In the genomic region with DNA sequence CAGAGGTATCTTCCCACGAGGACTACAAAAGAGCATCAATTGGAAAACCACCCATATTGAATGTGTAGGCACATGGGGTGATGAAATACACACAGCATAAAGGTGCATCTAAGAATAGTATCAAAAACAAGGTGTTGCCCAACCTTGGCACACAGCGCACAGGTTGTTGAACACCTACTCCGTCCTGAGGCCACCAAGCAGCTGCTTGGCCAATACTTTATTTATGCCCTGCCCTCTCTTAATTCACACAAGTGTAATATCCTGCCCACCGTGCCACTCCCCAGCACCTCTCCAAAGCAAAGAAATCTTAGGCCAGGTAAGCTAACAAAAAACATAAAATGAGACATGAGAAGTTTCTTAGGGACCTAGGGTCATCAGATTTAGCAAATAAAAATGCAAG, we compare ENCODE assay signal across 28 cellular contexts.
"Had no signal": no experiment of that assay in that cellular context is flagged by ENCODE, and none has a peak within 500 bp of the region (broad histone marks: within the 10 kb centered on the region; RNA-seq: fewer than 3 reads in every experiment).

No MANE protein-coding gene starts in this region.

- DNase-seq: activated CD4-positive, alpha-beta T cell treated with anti-CD3 and anti-CD28 coated beads for 4 hours; activated CD4-positive, alpha-beta T cell treated with anti-CD3 and anti-CD28 coated beads, Interleukin-2, amount 50 U/mL, for 4 hours; activated effector memory CD4-positive, alpha-beta T cell treated with Interleukin-2 at 50 U/mL for 16 hours; activated naive CD4-positive, alpha-beta T cell treated with anti-CD3 and anti-CD28 coated beads for 36 hours; activated naive CD8-positive, alpha-beta T cell treated with anti-CD3 and anti-CD28 coated beads for 36 hours; activated T-cell treated with anti-CD3 and anti-CD28 coated beads for 4 hours; adrenal gland; aorta; caudate nucleus; cortex of kidney; effector memory CD8-positive, alpha-beta T cell; esophagus squamous epithelium; foreskin melanocyte; left ventricle myocardium superior; mesenchymal stem cell; natural killer cell; posterior cingulate gyrus; right cardiac atrium; stimulated activated CD4-positive, alpha-beta T cell treated with anti-CD3 and anti-CD28 coated beads, Interleukin-2, amount 100 ng/mL, for 48 hours; stimulated activated naive CD8-positive, alpha-beta T cell treated with anti-CD3 and anti-CD28 coated beads, Interleukin-15, Interleukin-2, amounts not matched to agents 100 U/mL and 50 U/mL, for 24 hours; SW 1271; T-helper 9 cell had no signal

- H3K9me3 ChIP-seq: adrenal gland, esophagus squamous epithelium, thoracic aorta, upper lobe of left lung had no signal

- FAIRE-seq: TTC549 had no signal

- H3K27ac Mint-ChIP-seq: activated naive CD4-positive, alpha-beta T cell treated with anti-CD3 and anti-CD28 coated beads for 36 hours; activated naive CD8-positive, alpha-beta T cell treated with anti-CD3 and anti-CD28 coated beads for 36 hours; effector memory CD8-positive, alpha-beta T cell; natural killer cell; T-helper 1 cell treated with Interleukin-12 subunit alpha and Interleukin-12 subunit beta and Interleukin-4 antibody, amounts not matched to agents 30 μg/mL and 1 μg/mL, for 36 hours had no signal

- H3K4me3 Mint-ChIP-seq: activated naive CD4-positive, alpha-beta T cell treated with anti-CD3 and anti-CD28 coated beads for 36 hours; activated naive CD8-positive, alpha-beta T cell treated with anti-CD3 and anti-CD28 coated beads for 36 hours; brain; effector memory CD8-positive, alpha-beta T cell; natural killer cell; T-helper 1 cell treated with Interleukin-12 subunit alpha and Interleukin-12 subunit beta and Interleukin-4 antibody, amounts not matched to agents 30 μg/mL and 1 μg/mL, for 36 hours had no signal

- H3K36me3 Mint-ChIP-seq: activated naive CD8-positive, alpha-beta T cell treated with anti-CD3 and anti-CD28 coated beads for 36 hours; natural killer cell had no signal

- H3K27ac ChIP-seq: adrenal gland, VCaP had no signal

- H3K27me3 ChIP-seq: adrenal gland, esophagus squamous epithelium, upper lobe of left lung had no signal

- H3K4me1 Mint-ChIP-seq: activated naive CD8-positive, alpha-beta T cell treated with anti-CD3 and anti-CD28 coated beads for 36 hours; natural killer cell had no signal

- H3K4me3 ChIP-seq: adrenal gland, esophagus squamous epithelium, thoracic aorta, upper lobe of left lung had no signal

- H3K36me3 ChIP-seq: adrenal gland, esophagus squamous epithelium, thoracic aorta, upper lobe of left lung had no signal

- ATAC-seq: effector memory CD8-positive, alpha-beta T cell; left ventricle myocardium superior; natural killer cell; right cardiac atrium; stimulated activated naive CD8-positive, alpha-beta T cell treated with anti-CD3 and anti-CD28 coated beads, Interleukin-15, Interleukin-2, amounts not matched to agents 100 U/mL and 50 U/mL, for 24 hours had no signal

- H3K27me3 Mint-ChIP-seq: brain had no signal

- H3K9me3 Mint-ChIP-seq: activated naive CD4-positive, alpha-beta T cell treated with anti-CD3 and anti-CD28 coated beads for 36 hours; activated naive CD8-positive, alpha-beta T cell treated with anti-CD3 and anti-CD28 coated beads for 36 hours; effector memory CD8-positive, alpha-beta T cell; natural killer cell; T-helper 1 cell treated with Interleukin-12 subunit alpha and Interleukin-12 subunit beta and Interleukin-4 antibody, amounts not matched to agents 30 μg/mL and 1 μg/mL, for 36 hours had no signal
